8 cellular contexts compared by ENCODE assay signal in genomic region chr19:50639121-50640112, GRCh38. TPM values are rescaled to one million over a fixed set of nuclear protein-coding genes. Genes with fewer than 3 reads are reported as not detected.
A peak's percentile ranks its signal among the peaks of the same experiment; 100 is the strongest.
DNase-seq lines count a peak whose midpoint lies in the region; ATAC-seq and TF ChIP-seq lines count a peak whose summit lies in the region.

Gene SYT3 (minus strand): TSS chr19:50639881. CDS start chr19:50637411, 2,470 bp downstream.

- WGBS in right lobe of liver (ENCODE audit: insufficient coverage, low coverage, low lambda C conversion rate, missing lambda C conversion rate): 3% methylated on average over 34 of the region's 76 CpGs

- H3K27me3 Mint-ChIP-seq in MCF 10A (ENCODE audit: insufficient read depth, unreplicated experiment): peaks cover 24% of the 10 kb centered on the region
- peaks cover 37% of the 10 kb centered on the region for H3K27me3 Mint-ChIP-seq in T-helper 1 cell treated with Interleukin-12 subunit alpha and Interleukin-12 subunit beta and Interleukin-4 antibody, amounts not matched to agents 30 μg/mL and 1 μg/mL, for 36 hours (ENCODE audit: low read depth)

- intact Hi-C loops in MCF 10A (cut with micrococcal nuclease) (no loop called here), right lobe of liver (cut with DNase I) (no loop called here)

- no peaks in the 10 kb centered on the region for H3K4me1 ChIP-seq in right lobe of liver

- no peak for TF ChIP-seq POLR2A in right lobe of liver (IDR thresholded peaks at IDR 0.05)

- no TSS peak for BruUV-seq in MCF 10A (replicated peaks; lab: Mats Ljungman, UMichigan)

- POLR2A ChIA-PET in MCF 10A (lab: Yijun Ruan, JAX): interaction anchor here (0.6 kb wide), 1 partner anchor 101 kb away, joined by 4 read pairs; no protein-coding TSS in a partner anchor

- in situ Hi-C loops in T47D (cut with HindIII; ENCODE audit: low pct_unique_long_range_greater_than_20kb, low sequenced_read_pairs): no loop called here

- ATAC-seq in right lobe of liver (peak in 3 of 4 donors; percentile 45 to 55 (median 47)), GM18907 (IDR thresholded peaks at IDR 0.05; ENCODE audit: unreplicated experiment) (no peak)
- ATAC-seq in stimulated activated effector memory CD8-positive, alpha-beta T cell treated with anti-CD3 and anti-CD28 coated beads, Interleukin-12 subunit alpha, Interleukin-12 subunit beta, amount 100 ng/mL, for 72 hours: peak; percentile 43

- CTCF ChIA-PET in MCF 10A (lab: Yijun Ruan, JAX): no interaction called here

- H3K36me3 ChIP-seq in right lobe of liver: no peaks in the 10 kb centered on the region

- H3K4me3 Mint-ChIP-seq in MCF 10A (ENCODE audit: unreplicated experiment): no peak within 1 kb of the TSS
- peak within 1 kb of the TSS; percentile 23 for H3K4me3 Mint-ChIP-seq in T-helper 1 cell treated with Interleukin-12 subunit alpha and Interleukin-12 subunit beta and Interleukin-4 antibody, amounts not matched to agents 30 μg/mL and 1 μg/mL, for 36 hours
- peak within 1 kb of the TSS; percentile 41 for H3K4me3 Mint-ChIP-seq in stimulated activated effector memory CD8-positive, alpha-beta T cell treated with anti-CD3 and anti-CD28 coated beads, Interleukin-12 subunit alpha, Interleukin-12 subunit beta, amount 100 ng/mL, for 72 hours

- no peaks in the 10 kb centered on the region for H3K9me3 ChIP-seq in right lobe of liver

- H3K4me1 Mint-ChIP-seq in MCF 10A (ENCODE audit: insufficient read depth, unreplicated experiment): no peaks in the 10 kb centered on the region
- no peaks in the 10 kb centered on the region for H3K4me1 Mint-ChIP-seq in T-helper 1 cell treated with Interleukin-12 subunit alpha and Interleukin-12 subunit beta and Interleukin-4 antibody, amounts not matched to agents 30 μg/mL and 1 μg/mL, for 36 hours (ENCODE audit: low read depth)
- peaks cover 9% of the 10 kb centered on the region for H3K4me1 Mint-ChIP-seq in stimulated activated effector memory CD8-positive, alpha-beta T cell treated with anti-CD3 and anti-CD28 coated beads, Interleukin-12 subunit alpha, Interleukin-12 subunit beta, amount 100 ng/mL, for 72 hours

- no peak within 1 kb of the TSS for H3K27ac ChIP-seq in right lobe of liver

- H3K27me3 ChIP-seq in right lobe of liver: no peaks in the 10 kb centered on the region

- TF ChIP-seq CTCF in MCF 10A (IDR thresholded peaks at IDR 0.05; ENCODE audit: unreplicated experiment) (no peak), choroid plexus epithelial cell (conservative IDR thresholded peaks at IDR 0.05; ENCODE audit: low read depth, low read length) (no peak), right lobe of liver (IDR thresholded peaks at IDR 0.05) (no peak)

- no peak within 1 kb of the TSS for H3K27ac Mint-ChIP-seq in MCF 10A (ENCODE audit: low read depth, unreplicated experiment)
- H3K27ac Mint-ChIP-seq in T-helper 1 cell treated with Interleukin-12 subunit alpha and Interleukin-12 subunit beta and Interleukin-4 antibody, amounts not matched to agents 30 μg/mL and 1 μg/mL, for 36 hours: no peak within 1 kb of the TSS
- no peak within 1 kb of the TSS for H3K27ac Mint-ChIP-seq in stimulated activated effector memory CD8-positive, alpha-beta T cell treated with anti-CD3 and anti-CD28 coated beads, Interleukin-12 subunit alpha, Interleukin-12 subunit beta, amount 100 ng/mL, for 72 hours

- peak; percentile 53 to 83 for DNase-seq in T47D (ENCODE audit: low read depth in 1 of 2, low spot score in 1 of 2)
- no peak for DNase-seq in MCF 10A (ENCODE audit: unreplicated experiment)
- DNase-seq in choroid plexus epithelial cell (ENCODE audit: low read depth): peak; percentile 46
- DNase-seq in right lobe of liver: no peak
- no peak for DNase-seq in stimulated activated effector memory CD8-positive, alpha-beta T cell treated with anti-CD3 and anti-CD28 coated beads, Interleukin-12 subunit alpha, Interleukin-12 subunit beta, amount 100 ng/mL, for 72 hours (ENCODE audit: low spot score in 2 of 2)
- no peak for DNase-seq in MV-4-11 (lab: John Stamatoyannopoulos, UW)

- H3K36me3 Mint-ChIP-seq in MCF 10A (ENCODE audit: insufficient read depth, unreplicated experiment): no peaks in the 10 kb centered on the region
- no peaks in the 10 kb centered on the region for H3K36me3 Mint-ChIP-seq in T-helper 1 cell treated with Interleukin-12 subunit alpha and Interleukin-12 subunit beta and Interleukin-4 antibody, amounts not matched to agents 30 μg/mL and 1 μg/mL, for 36 hours (ENCODE audit: low read depth)
- no peaks in the 10 kb centered on the region for H3K36me3 Mint-ChIP-seq in stimulated activated effector memory CD8-positive, alpha-beta T cell treated with anti-CD3 and anti-CD28 coated beads, Interleukin-12 subunit alpha, Interleukin-12 subunit beta, amount 100 ng/mL, for 72 hours

- H3K9me3 Mint-ChIP-seq in MCF 10A (ENCODE audit: unreplicated experiment): peaks cover 8% of the 10 kb centered on the region
- peaks cover 4% of the 10 kb centered on the region for H3K9me3 Mint-ChIP-seq in T-helper 1 cell treated with Interleukin-12 subunit alpha and Interleukin-12 subunit beta and Interleukin-4 antibody, amounts not matched to agents 30 μg/mL and 1 μg/mL, for 36 hours
- no peaks in the 10 kb centered on the region for H3K9me3 Mint-ChIP-seq in stimulated activated effector memory CD8-positive, alpha-beta T cell treated with anti-CD3 and anti-CD28 coated beads, Interleukin-12 subunit alpha, Interleukin-12 subunit beta, amount 100 ng/mL, for 72 hours

- H3K4me3 ChIP-seq in choroid plexus epithelial cell (ENCODE audit: low read depth, low read length): peak within 1 kb of the TSS; percentile 44
- peak within 1 kb of the TSS in 1 of 3 donors; percentile 24 for H3K4me3 ChIP-seq in right lobe of liver

RNA-seq across cellular contexts. Expression of gene SYT3, which starts in this region (rescaled TPM):
- total RNA-seq in MCF 10A (2022) (not detected in 2 replicates), right lobe of liver (not detected)

Comparison
In these comparisons a context has a peak if more than half of its experiments do, and no peak if none do; other contexts are left out.
1. DNase-seq: peak in T47D (2 of 2) and choroid plexus epithelial cell (single experiment); none in MCF 10A (single experiment), right lobe of liver (0 of 3), stimulated activated effector memory CD8-positive, alpha-beta T cell treated with anti-CD3 and anti-CD28 coated beads, Interleukin-12 subunit alpha, Interleukin-12 subunit beta, amount 100 ng/mL, for 72 hours (0 of 2) and MV-4-11 (single experiment).
2. Peak in ATAC-seq in right lobe of liver; RNA of the gene not detected or under 1 TPM.